Comparison of ENCODE assay signal across 29 cellular contexts in genomic region chr1:236084386-236084730, GRCh38.
"Had no signal": no experiment of that assay in that cellular context is flagged by ENCODE, and none has a peak within 500 bp of the region (broad histone marks: within the 10 kb centered on the region; RNA-seq: fewer than 3 reads in every experiment).

No MANE protein-coding gene starts in this region.

- H3K4me1 ChIP-seq: Peyer's patch had no signal

- H3K27ac ChIP-seq: SJSA1 had no signal

- H3K4me1 Mint-ChIP-seq: activated B cell treated with CpG ODN at 0.5 μM for 24 hours had no signal

- H3K36me3 ChIP-seq: Peyer's patch, SJSA1 had no signal

- H3K36me3 Mint-ChIP-seq: activated CD4-positive, alpha-beta memory T cell treated with anti-CD3 and anti-CD28 coated beads for 36 hours; activated naive CD8-positive, alpha-beta T cell had no signal

- H3K27me3 Mint-ChIP-seq: activated B cell treated with CpG ODN at 0.5 μM for 24 hours had no signal

- H3K4me3 Mint-ChIP-seq: activated B cell treated with CpG ODN at 0.5 μM for 24 hours; activated CD4-positive, alpha-beta memory T cell treated with anti-CD3 and anti-CD28 coated beads for 36 hours; activated naive CD4-positive, alpha-beta T cell treated with anti-CD3 and anti-CD28 coated beads for 36 hours; activated naive CD8-positive, alpha-beta T cell; activated naive CD8-positive, alpha-beta T cell treated with anti-CD3 and anti-CD28 coated beads, Interleukin-2, amount 50 U/mL, for 24 hours; activated T-cell treated with anti-CD3 and anti-CD28 coated beads, Interleukin-2, amount 50 U/mL, for 4 hours; activated T-helper 1 cell treated with anti-CD3 and anti-CD28 coated beads, Interleukin-12 subunit alpha, Interleukin-12 subunit beta, Interleukin-2, Interleukin-4 antibody, amounts not matched to agents 30 ng/mL and 10 ng/mL and 1 ng/mL, durations not matched to agents 14 hours and 24 hours and 36 hours; T-helper 2 cell treated with Interferon-gamma antibody and Interleukin-4, amounts not matched to agents 5 μg/mL and 100 μg/mL, for 36 hours had no signal

- H3K4me3 ChIP-seq: Peyer's patch, SJSA1 had no signal

- H3K9me3 ChIP-seq: SJSA1 had no signal

- DNase-seq: activated B cell treated with CpG ODN at 0.5 μM for 24 hours; activated CD4-positive, alpha-beta T cell treated with anti-CD3 and anti-CD28 coated beads for 4 hours; activated CD4-positive, alpha-beta T cell treated with anti-CD3 and anti-CD28 coated beads, Interleukin-2, amount 50 U/mL, for 1 hour; activated CD4-positive, CD25-positive, alpha-beta regulatory T cell treated with anti-CD3 and anti-CD28 coated beads, Interleukin-2, amount 50 U/mL, for 72 hours; activated CD8-positive, alpha-beta memory T cell treated with anti-CD3 and anti-CD28 coated beads, Interleukin-2, amount 50 U/mL, for 4 hours; activated gamma-delta T cell treated with Interleukin-2 at 50 U/mL for 16 hours; activated naive CD4-positive, alpha-beta T cell treated with anti-CD3 and anti-CD28 coated beads for 36 hours; activated naive CD8-positive, alpha-beta T cell treated with anti-CD3 and anti-CD28 coated beads, Interleukin-2, amount 50 U/mL, for 24 hours; activated T-cell treated with anti-CD3 and anti-CD28 coated beads for 4 hours; activated T-cell treated with anti-CD3 and anti-CD28 coated beads, Interleukin-2, amount 50 U/mL, for 4 hours; amniotic stem cell; aorta; NCI-H1092 treated with DMSO at 0.1 percent for 48 hours; NCI-H146; NCI-H187 treated with DMSO at 0.1 percent for 48 hours; NCI-H2081; NCI-H446 treated with DMSO at 0.1 percent for 48 hours; NCI-H524; NCI-H69; NCI-H82; PC-3; RPMI8226; SHP77 treated with DMSO at 0.1 percent for 48 hours had no signal

- H3K27ac Mint-ChIP-seq: activated B cell treated with CpG ODN at 0.5 μM for 24 hours; activated CD4-positive, alpha-beta memory T cell treated with anti-CD3 and anti-CD28 coated beads for 36 hours; activated naive CD4-positive, alpha-beta T cell treated with anti-CD3 and anti-CD28 coated beads for 36 hours; activated naive CD8-positive, alpha-beta T cell; activated naive CD8-positive, alpha-beta T cell treated with anti-CD3 and anti-CD28 coated beads, Interleukin-2, amount 50 U/mL, for 24 hours; activated T-helper 1 cell treated with anti-CD3 and anti-CD28 coated beads, Interleukin-12 subunit alpha, Interleukin-12 subunit beta, Interleukin-2, Interleukin-4 antibody, amounts not matched to agents 30 ng/mL and 10 ng/mL and 1 ng/mL, durations not matched to agents 14 hours and 24 hours and 36 hours; T-helper 2 cell treated with Interferon-gamma antibody and Interleukin-4, amounts not matched to agents 5 μg/mL and 100 μg/mL, for 36 hours had no signal

- H3K27me3 ChIP-seq: Peyer's patch, SJSA1 had no signal

- H3K9me3 Mint-ChIP-seq: activated CD4-positive, alpha-beta memory T cell treated with anti-CD3 and anti-CD28 coated beads for 36 hours; activated naive CD8-positive, alpha-beta T cell treated with anti-CD3 and anti-CD28 coated beads, Interleukin-2, amount 50 U/mL, for 24 hours; activated T-cell treated with anti-CD3 and anti-CD28 coated beads, Interleukin-2, amount 50 U/mL, for 4 hours; activated T-helper 1 cell treated with anti-CD3 and anti-CD28 coated beads, Interleukin-12 subunit alpha, Interleukin-12 subunit beta, Interleukin-2, Interleukin-4 antibody, amounts not matched to agents 30 ng/mL and 10 ng/mL and 1 ng/mL, durations not matched to agents 14 hours and 24 hours and 36 hours; T-helper 2 cell treated with Interferon-gamma antibody and Interleukin-4, amounts not matched to agents 5 μg/mL and 100 μg/mL, for 36 hours had no signal
